ENCODE assay signal across 8 cellular contexts in the genomic region with DNA sequence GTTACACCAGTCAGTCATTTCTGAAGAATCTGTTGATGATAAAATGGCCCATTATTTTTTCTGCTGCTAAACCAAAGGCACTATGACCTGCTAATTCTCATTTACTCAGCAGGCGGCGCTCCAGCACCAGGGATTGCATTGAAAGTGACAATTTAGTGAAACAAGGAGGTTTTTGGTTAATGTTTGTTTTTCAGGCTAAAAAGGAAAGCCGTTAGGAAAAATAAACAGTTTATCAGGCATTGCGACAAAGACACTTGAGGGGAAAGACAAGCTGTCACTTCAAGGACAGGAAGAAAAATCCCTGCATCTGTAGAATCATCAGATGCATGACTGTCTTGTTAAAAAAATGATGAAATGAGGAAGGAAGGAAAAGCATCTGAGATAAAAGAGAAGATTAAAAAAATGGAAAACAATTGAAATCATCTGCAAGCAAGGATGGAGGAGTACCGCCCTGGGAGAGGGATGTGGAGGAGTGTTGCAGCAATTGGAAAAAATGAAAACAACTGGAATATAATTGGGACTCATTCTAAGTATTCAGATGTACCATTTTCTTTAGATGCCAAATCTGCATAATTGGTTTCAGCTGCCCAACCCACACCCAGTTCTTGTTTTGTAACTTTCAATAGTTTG. TPM values are rescaled to one million over a fixed set of nuclear protein-coding genes. Genes with fewer than 3 reads are reported as not detected.
DNase-seq lines count a peak whose midpoint lies in the region; ATAC-seq and TF ChIP-seq lines count a peak whose summit lies in the region.

No MANE protein-coding gene starts in this region.

- H3K36me3 Mint-ChIP-seq in activated naive CD8-positive, alpha-beta T cell treated with anti-CD3 and anti-CD28 coated beads, Interleukin-2, amount 50 U/mL, for 24 hours (ENCODE audit: low read depth): no peaks in the 10 kb centered on the region

- no peak overlapping the region for H3K4me3 Mint-ChIP-seq in activated naive CD8-positive, alpha-beta T cell treated with anti-CD3 and anti-CD28 coated beads, Interleukin-2, amount 50 U/mL, for 24 hours

- H3K9me3 ChIP-seq in RWPE2 (ENCODE audit: severe bottlenecking): no peaks in the 10 kb centered on the region
- H3K9me3 ChIP-seq in right atrium auricular region: no peaks in the 10 kb centered on the region
- no peaks in the 10 kb centered on the region for H3K9me3 ChIP-seq in gastrocnemius medialis

- intact Hi-C loops in gastrocnemius medialis (cut with DNase I; ENCODE audit: low total_unique reads): loop anchor here (1.0 kb wide), 2 partner anchors 239 to 685 kb away; no protein-coding TSS in a partner anchor

- no peak for ATAC-seq in RWPE2 (ENCODE audit: low read depth)
- ATAC-seq in activated naive CD8-positive, alpha-beta T cell treated with anti-CD3 and anti-CD28 coated beads, Interleukin-2, amount 50 U/mL, for 24 hours: no peak
- ATAC-seq in gastrocnemius medialis: no peak
- no peak for ATAC-seq in GM18517 (IDR thresholded peaks at IDR 0.05; ENCODE audit: unreplicated experiment)

- H3K27me3 ChIP-seq in RWPE2 (ENCODE audit: insufficient read depth, poor library complexity, severe bottlenecking) (no peaks in the 10 kb centered on the region), right atrium auricular region (no peaks in the 10 kb centered on the region), gastrocnemius medialis (no peaks in the 10 kb centered on the region)

- H3K27ac Mint-ChIP-seq in activated naive CD8-positive, alpha-beta T cell treated with anti-CD3 and anti-CD28 coated beads, Interleukin-2, amount 50 U/mL, for 24 hours: no peak overlapping the region

- H3K9me3 Mint-ChIP-seq in activated naive CD8-positive, alpha-beta T cell treated with anti-CD3 and anti-CD28 coated beads, Interleukin-2, amount 50 U/mL, for 24 hours: peaks cover 5% of the 10 kb centered on the region

- DNase-seq in NCI-H524 (lab: John Stamatoyannopoulos, UW) (peak; percentile 13 to 31), NCI-H524 treated with DMSO at 0.1 percent for 48 hours (lab: John Stamatoyannopoulos, UW) (no peak), HK-2 (ENCODE audit: unreplicated experiment) (peak; percentile 56), RWPE2 (ENCODE audit: low spot score) (no peak), right atrium auricular region (ENCODE audit: low spot score) (peak; percentile 83), gastrocnemius medialis (peak; percentile 23 to 37)
- DNase-seq in activated naive CD8-positive, alpha-beta T cell treated with anti-CD3 and anti-CD28 coated beads, Interleukin-2, amount 50 U/mL, for 24 hours: peak; percentile 77

- TF ChIP-seq POLR2A in gastrocnemius medialis (IDR thresholded peaks at IDR 0.05): no peak

- peaks cover under 1% of the 10 kb centered on the region for H3K4me1 ChIP-seq in RWPE2 (ENCODE audit: insufficient read depth, poor library complexity, severe bottlenecking)
- peaks cover 0 to 10% of the 10 kb centered on the region in 2 donors for H3K4me1 ChIP-seq in right atrium auricular region
- H3K4me1 ChIP-seq in gastrocnemius medialis: peaks cover 0 to 9% of the 10 kb centered on the region in 2 donors

- H3K4me3 ChIP-seq in RWPE2 (ENCODE audit: severe bottlenecking) (no peak overlapping the region), right atrium auricular region (no peak overlapping the region), gastrocnemius medialis (no peak overlapping the region)

- H3K27ac ChIP-seq in RWPE2 (ENCODE audit: poor library complexity, severe bottlenecking) (no peak overlapping the region), right atrium auricular region (no peak overlapping the region), gastrocnemius medialis (no peak overlapping the region)

- peaks cover 8% of the 10 kb centered on the region for H3K4me1 Mint-ChIP-seq in activated naive CD8-positive, alpha-beta T cell treated with anti-CD3 and anti-CD28 coated beads, Interleukin-2, amount 50 U/mL, for 24 hours

- H3K27me3 Mint-ChIP-seq in activated naive CD8-positive, alpha-beta T cell treated with anti-CD3 and anti-CD28 coated beads, Interleukin-2, amount 50 U/mL, for 24 hours: peaks cover 12% of the 10 kb centered on the region

- TF ChIP-seq CTCF in RWPE2 (IDR thresholded peaks at IDR 0.05; ENCODE audit: poor library complexity, severe bottlenecking) (peak; percentile 98), right atrium auricular region (IDR thresholded peaks at IDR 0.05) (peak; percentile 68 to 90), gastrocnemius medialis (IDR thresholded peaks at IDR 0.05 in 4 of 5, conservative IDR thresholded peaks at IDR 0.05 in 1 of 5) (peak; percentile 82 to 97 (median 84))

- no peaks in the 10 kb centered on the region for H3K36me3 ChIP-seq in RWPE2 (ENCODE audit: low read depth)
- no peaks in the 10 kb centered on the region for H3K36me3 ChIP-seq in right atrium auricular region
- no peaks in the 10 kb centered on the region for H3K36me3 ChIP-seq in gastrocnemius medialis

- in situ Hi-C loops in gastrocnemius medialis (cut with MboI; ENCODE audit: low sequenced_read_pairs in 4 of 4): loop anchor here in 2 of 4 donors (10.0 to 25.0 kb wide), 3 partner anchors 236 to 688 kb away; no protein-coding TSS in a partner anchor

RNA-seq across cellular contexts. Expression of a gene that starts 54.0 kb away (rescaled TPM):
- total RNA-seq in right atrium auricular region (10 to 100 TPM; 15.8 to 27.7 TPM), gastrocnemius medialis (10 to 100 TPM; 27.1 to 62.7 (median 51.2) TPM)

Comparison
In these comparisons a context has a peak if more than half of its experiments do, and no peak if none do; other contexts are left out.
1. DNase-seq: peak in NCI-H524 (2 of 2), HK-2 (single experiment), activated naive CD8-positive, alpha-beta T cell treated with anti-CD3 and anti-CD28 coated beads, Interleukin-2, amount 50 U/mL, for 24 hours (single experiment), right atrium auricular region (single experiment) and gastrocnemius medialis (2 of 2); none in NCI-H524 treated with DMSO at 0.1 percent for 48 hours (single experiment) and RWPE2 (single experiment).
2. Peak in every context shown above with its lines, with median percentiles within 50 percentile points of each other: CTCF ChIP-seq.